In genomic region chr17:50149099-50149424, GRCh38 we compare ENCODE assay signal across 8 cellular contexts. TPM values are rescaled to one million over a fixed set of nuclear protein-coding genes. Genes with fewer than 3 reads are reported as not detected.
DNase-seq lines count a peak whose midpoint lies in the region; ATAC-seq and TF ChIP-seq lines count a peak whose summit lies in the region.

No MANE protein-coding gene starts in this region.

- peaks cover 30% of the 10 kb centered on the region for H3K36me3 Mint-ChIP-seq in activated CD8-positive, alpha-beta T cell treated with anti-CD3 and anti-CD28 coated beads for 36 hours (ENCODE audit: low read depth)

- H3K4me3 ChIP-seq in iPS-20b (ENCODE audit: low read length) (peak overlapping the region; percentile 68; the same call in 1 of the 2 replicates), suprapubic skin (peak overlapping the region; percentile 84)

- intact Hi-C loops in activated CD8-positive, alpha-beta T cell treated with anti-CD3 and anti-CD28 coated beads for 36 hours (cut with micrococcal nuclease), result no loop called here

- H3K9me3 ChIP-seq in iPS-20b (ENCODE audit: insufficient read depth, low read depth, low read length) (no peaks in the 10 kb centered on the region), suprapubic skin (no peaks in the 10 kb centered on the region)

- H3K4me3 Mint-ChIP-seq in activated CD8-positive, alpha-beta T cell treated with anti-CD3 and anti-CD28 coated beads for 36 hours, result peak overlapping the region; percentile 82

- H3K27ac Mint-ChIP-seq in activated CD8-positive, alpha-beta T cell treated with anti-CD3 and anti-CD28 coated beads for 36 hours, result peak overlapping the region; percentile 92

- CTCF ChIA-PET in activated CD8-positive, alpha-beta T cell treated with anti-CD3 and anti-CD28 coated beads for 36 hours (lab: Charles Lee), result interaction anchor here (1.0 to 9.6 kb wide), 7 partner anchors 9 to 56 kb away, joined by 3 to 102 read pairs (median 6); partner anchors contain the start of gene PDK2

- no peak for TF ChIP-seq POLR2A in suprapubic skin (IDR thresholded peaks at IDR 0.05)

- no peaks in the 10 kb centered on the region for H3K27me3 Mint-ChIP-seq in activated CD8-positive, alpha-beta T cell treated with anti-CD3 and anti-CD28 coated beads for 36 hours

- no peak for TF ChIP-seq EP300 in suprapubic skin (IDR thresholded peaks at IDR 0.05)

- POLR2A ChIA-PET in activated CD8-positive, alpha-beta T cell treated with anti-CD3 and anti-CD28 coated beads for 36 hours (lab: Charles Lee), result interaction anchor here (1.3 to 7.0 kb wide), 3 partner anchors 12 to 54 kb away, joined by 3 to 64 read pairs (median 6); partner anchors contain the start of gene PDK2

- no peaks in the 10 kb centered on the region for H3K9me3 Mint-ChIP-seq in activated CD8-positive, alpha-beta T cell treated with anti-CD3 and anti-CD28 coated beads for 36 hours

- H3K27ac ChIP-seq in iPS-20b (ENCODE audit: low read length), result no peak overlapping the region
- H3K27ac ChIP-seq in suprapubic skin, result peak overlapping the region; percentile 86

- H3K36me3 ChIP-seq in iPS-20b (ENCODE audit: insufficient read depth, low read depth, low read length) (peaks cover 11% of the 10 kb centered on the region), suprapubic skin (peaks cover 12% of the 10 kb centered on the region)

- no peak overlapping the region for H3K9ac ChIP-seq in iPS-20b (ENCODE audit: low read depth, low read length)

- peak; percentile 50 for DNase-seq in NCI-H82 (lab: John Stamatoyannopoulos, UW)
- DNase-seq in NCI-H82 treated with DMSO at 0.1 percent for 48 hours (lab: John Stamatoyannopoulos, UW; ENCODE audit: unreplicated experiment), result no peak
- DNase-seq in activated CD8-positive, alpha-beta T cell treated with anti-CD3 and anti-CD28 coated beads for 36 hours, result no peak
- no peak for DNase-seq in suprapubic skin (ENCODE audit: low spot score in 2 of 2)
- DNase-seq in SW 1271 (lab: John Stamatoyannopoulos, UW), result no peak

- no peak for TF ChIP-seq CTCF in activated CD8-positive, alpha-beta T cell treated with anti-CD3 and anti-CD28 coated beads for 36 hours (IDR thresholded peaks at IDR 0.05)
- TF ChIP-seq CTCF in suprapubic skin (IDR thresholded peaks at IDR 0.05), result no peak

- peaks cover 46% of the 10 kb centered on the region for H3K4me1 Mint-ChIP-seq in activated CD8-positive, alpha-beta T cell treated with anti-CD3 and anti-CD28 coated beads for 36 hours (ENCODE audit: low read depth)

- no peak for ATAC-seq in activated CD8-positive, alpha-beta T cell treated with anti-CD3 and anti-CD28 coated beads for 36 hours
- no peak for ATAC-seq in GM18511 (IDR thresholded peaks at IDR 0.05; ENCODE audit: unreplicated experiment)
- no peak for ATAC-seq in HG02938 (IDR thresholded peaks at IDR 0.05; ENCODE audit: unreplicated experiment)

- peaks cover 17% of the 10 kb centered on the region for H3K27me3 ChIP-seq in iPS-20b (ENCODE audit: insufficient read depth, low read length)
- no peaks in the 10 kb centered on the region for H3K27me3 ChIP-seq in suprapubic skin

- 0% methylated on average over 8 of the region's 28 CpGs for WGBS in suprapubic skin

- H3K4me1 ChIP-seq in iPS-20b (ENCODE audit: insufficient read depth, low read length), result peaks cover 12% of the 10 kb centered on the region; the same call in 1 of the 2 replicates
- peaks cover 91% of the 10 kb centered on the region for H3K4me1 ChIP-seq in suprapubic skin

RNA-seq across cellular contexts. Expression of gene PPP1R9B, which starts 1.4 kb away (rescaled TPM):
- 10 to 100 TPM; 52.4 to 56.4 TPM for total RNA-seq in activated CD8-positive, alpha-beta T cell treated with anti-CD3 and anti-CD28 coated beads for 36 hours
- 10 to 100 TPM; 21.5 to 26.2 (median 23.7) TPM for total RNA-seq in suprapubic skin

RNA-seq across cellular contexts. Expression of gene SGCA, which starts 16.7 kb away (rescaled TPM):
- under 1 TPM in 1 of 2 experiments, not detected in 1; 0.34 TPM for total RNA-seq in activated CD8-positive, alpha-beta T cell treated with anti-CD3 and anti-CD28 coated beads for 36 hours
- 1 to 10 TPM; 2.1 to 5.8 (median 4.0) TPM for total RNA-seq in suprapubic skin

RNA-seq across cellular contexts. Expression of gene SAMD14, which starts 19.1 kb away (rescaled TPM):
- 1 to 10 TPM in 1 of 2 experiments, under 1 TPM in 1; 0.47 to 1.3 TPM for total RNA-seq in activated CD8-positive, alpha-beta T cell treated with anti-CD3 and anti-CD28 coated beads for 36 hours
- under 1 TPM in 1 of 4 donors, not detected in 3; 0.68 TPM for total RNA-seq in suprapubic skin

RNA-seq across cellular contexts. Expression of gene COL1A1, which starts 52.4 kb away (rescaled TPM):
- 1 to 10 TPM in 1 of 2 experiments, under 1 TPM in 1; 0.92 to 1.0 TPM for total RNA-seq in activated CD8-positive, alpha-beta T cell treated with anti-CD3 and anti-CD28 coated beads for 36 hours
- 10 to 100 TPM; 19.2 to 56.8 (median 33.1) TPM for total RNA-seq in suprapubic skin

RNA-seq across cellular contexts. Expression of gene PDK2, which starts 53.9 kb away (rescaled TPM):
- 1 to 10 TPM; 6.0 to 7.7 TPM for total RNA-seq in activated CD8-positive, alpha-beta T cell treated with anti-CD3 and anti-CD28 coated beads for 36 hours
- total RNA-seq in suprapubic skin, result 100 to 1,000 TPM in 2 of 4 donors, 10 to 100 TPM in 2; 33.2 to 114 (median 69.6) TPM
